In the genomic region with DNA sequence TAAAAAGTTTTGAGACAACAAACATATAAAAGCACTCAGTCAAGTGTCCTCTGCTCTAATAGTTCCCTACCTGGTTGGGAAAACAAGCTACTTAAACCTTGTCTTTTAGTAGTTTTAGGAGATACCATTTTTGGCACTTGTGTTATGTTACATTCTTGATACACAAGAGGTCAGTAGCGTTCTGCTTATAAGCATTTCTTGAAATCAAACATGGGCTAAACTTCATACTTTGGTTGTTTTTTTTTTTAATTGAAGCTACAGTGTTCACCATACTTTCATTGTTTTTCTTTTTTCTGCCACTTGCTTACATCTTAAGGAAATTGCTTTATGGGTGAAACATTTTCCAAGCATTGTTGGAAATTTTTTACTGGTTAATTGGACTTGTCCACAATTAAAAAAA, we compare ENCODE assay signal across 8 cellular contexts. TPM values are rescaled to one million over a fixed set of nuclear protein-coding genes. Genes with fewer than 3 reads are reported as not detected.
DNase-seq lines count a peak whose midpoint lies in the region; ATAC-seq, FAIRE-seq and TF ChIP-seq lines count a peak whose summit lies in the region.

No MANE protein-coding gene starts in this region.

- no TSS peak for BruUV-seq in Panc1 (replicated peaks; lab: Mats Ljungman, UMichigan)

- H3K4me1 ChIP-seq in Panc1 (ENCODE audit: control insufficient read depth, insufficient read depth, low read length) = no peaks in the 10 kb centered on the region

- H3K36me3 ChIP-seq in Panc1 (ENCODE audit: control insufficient read depth, insufficient read depth, low read length) = no peaks in the 10 kb centered on the region; the same call in 1 of the 2 replicates

- DNase-seq in D721Med (ENCODE audit: insufficient read length, low spot score) = no peak
- no peak for DNase-seq in Panc1 (ENCODE audit: low read depth, low spot score)
- DNase-seq in fibroblast of villous mesenchyme (ENCODE audit: low read depth) = peak; percentile 42
- DNase-seq in occipital lobe (lab: John Stamatoyannopoulos, UW) = no peak
- no peak for DNase-seq in effector memory CD8-positive, alpha-beta T cell

- H3K9me3 ChIP-seq in Panc1 (ENCODE audit: control insufficient read depth, insufficient read depth, low read depth, low read length) = no peaks in the 10 kb centered on the region

- H3K27ac Mint-ChIP-seq in effector memory CD8-positive, alpha-beta T cell = no peak overlapping the region

- H3K27me3 ChIP-seq in Panc1 (ENCODE audit: control insufficient read depth, insufficient read depth, low read length) = no peaks in the 10 kb centered on the region

- H3K9me3 Mint-ChIP-seq in effector memory CD8-positive, alpha-beta T cell = no peaks in the 10 kb centered on the region

- no peak overlapping the region for H3K4me3 Mint-ChIP-seq in effector memory CD8-positive, alpha-beta T cell

- FAIRE-seq in D721Med (lab: Jason Lieb, UNC) = peak; percentile 94

- intact Hi-C loops in Panc1 (cut with micrococcal nuclease; ENCODE audit: unreplicated experiment) = no loop called here

- POLR2A ChIA-PET in Panc1 (lab: Charles Lee) = no interaction called here

- no peak overlapping the region for H3K27ac ChIP-seq in Panc1 (ENCODE audit: low read length)

- ATAC-seq in HG03565 (IDR thresholded peaks at IDR 0.05; ENCODE audit: unreplicated experiment) (peak; percentile 53), Panc1 (no peak), GM19035 (IDR thresholded peaks at IDR 0.05; ENCODE audit: unreplicated experiment) (no peak), GM18858 (IDR thresholded peaks at IDR 0.05; ENCODE audit: unreplicated experiment) (no peak)
- ATAC-seq in effector memory CD8-positive, alpha-beta T cell (replicated peaks) = no peak

- peaks cover 9% of the 10 kb centered on the region in 2 donors for H3K4me1 Mint-ChIP-seq in effector memory CD8-positive, alpha-beta T cell (ENCODE audit: low read depth in 2 of 2)

- H3K4me3 ChIP-seq in Panc1 (ENCODE audit: low read depth in 2 of 2, low read length in 2 of 2) (no peak overlapping the region), fibroblast of villous mesenchyme (ENCODE audit: low read depth, low read length) (no peak overlapping the region)

- peak; percentile 78 for TF ChIP-seq CTCF in D721Med (IDR thresholded peaks at IDR 0.05; ENCODE audit: insufficient read depth, missing control alignments)
- peak; percentile 36; the same call in 1 of the 2 replicates for TF ChIP-seq CTCF in Panc1 (IDR thresholded peaks at IDR 0.05)
- TF ChIP-seq CTCF in fibroblast of villous mesenchyme (IDR thresholded peaks at IDR 0.05; ENCODE audit: insufficient read depth, low read depth, low read length) = peak; percentile 41

- in situ Hi-C loops in Panc1 (cut with HindIII; ENCODE audit: low pct_unique_long_range_greater_than_20kb, low sequenced_read_pairs) = no loop called here

- H3K27me3 Mint-ChIP-seq in effector memory CD8-positive, alpha-beta T cell = no peaks in the 10 kb centered on the region

- CTCF ChIA-PET in Panc1 (lab: Charles Lee) = interaction anchor here (1.0 to 1.2 kb wide), 3 partner anchors 37 to 565 kb away, joined by 4 to 6 read pairs (median 4); no protein-coding TSS in a partner anchor

- peaks cover 15% of the 10 kb centered on the region for H3K36me3 Mint-ChIP-seq in effector memory CD8-positive, alpha-beta T cell (ENCODE audit: insufficient read depth)

RNA-seq across cellular contexts. Expression of gene NHLRC3, which starts 12.9 kb away (rescaled TPM):
- total RNA-seq in Panc1 (2021; ENCODE audit: unreplicated experiment) = 16.1 TPM
- polyA plus RNA-seq in Panc1 (2012; ENCODE audit: insufficient read length) = 6.7 TPM
- total RNA-seq in fibroblast of villous mesenchyme = 17.7 and 19.9 TPM in 2 replicates
- 51.8 TPM for total RNA-seq in occipital lobe

RNA-seq across cellular contexts. Expression of gene PROSER1, which starts 13.3 kb away (rescaled TPM):
- 24.7 TPM for total RNA-seq in Panc1 (2021; ENCODE audit: unreplicated experiment)
- polyA plus RNA-seq in Panc1 (2012; ENCODE audit: insufficient read length) = 8.7 TPM
- total RNA-seq in fibroblast of villous mesenchyme = 12.5 and 13.5 TPM in 2 replicates
- 33.1 TPM for total RNA-seq in occipital lobe
